In the genomic region with DNA sequence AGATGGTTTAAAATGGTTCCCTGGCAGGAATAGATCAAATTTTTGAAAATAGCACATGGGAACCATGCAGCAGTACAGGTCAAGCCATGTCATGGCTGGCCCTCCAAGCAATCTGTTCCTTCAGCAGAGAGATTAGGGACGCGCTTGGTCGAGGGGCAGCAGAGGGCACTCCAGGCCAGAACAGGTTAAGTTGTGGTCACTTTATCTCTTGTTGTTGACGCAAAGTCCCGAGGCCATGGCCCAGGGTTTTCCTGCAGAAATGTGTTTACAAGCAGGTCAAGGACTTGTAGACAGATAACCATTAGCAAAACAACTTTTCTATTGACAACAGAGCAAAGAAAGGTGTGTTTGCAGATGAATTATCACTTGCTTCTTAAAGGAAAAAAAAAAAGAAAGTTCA, we compare ENCODE assay signal across 1 cellular context.
A peak's percentile ranks its signal among the peaks of the same experiment; 100 is the strongest.
TF ChIP-seq lines count a peak whose summit lies in the region.

No MANE protein-coding gene starts in this region.

TF ChIP-seq in K562, 482 proteins besides CTCF, POLR2A, EP300 and RAD21 (continued from another document and continues in another):
- TF ChIP-seq, protein P1, sequence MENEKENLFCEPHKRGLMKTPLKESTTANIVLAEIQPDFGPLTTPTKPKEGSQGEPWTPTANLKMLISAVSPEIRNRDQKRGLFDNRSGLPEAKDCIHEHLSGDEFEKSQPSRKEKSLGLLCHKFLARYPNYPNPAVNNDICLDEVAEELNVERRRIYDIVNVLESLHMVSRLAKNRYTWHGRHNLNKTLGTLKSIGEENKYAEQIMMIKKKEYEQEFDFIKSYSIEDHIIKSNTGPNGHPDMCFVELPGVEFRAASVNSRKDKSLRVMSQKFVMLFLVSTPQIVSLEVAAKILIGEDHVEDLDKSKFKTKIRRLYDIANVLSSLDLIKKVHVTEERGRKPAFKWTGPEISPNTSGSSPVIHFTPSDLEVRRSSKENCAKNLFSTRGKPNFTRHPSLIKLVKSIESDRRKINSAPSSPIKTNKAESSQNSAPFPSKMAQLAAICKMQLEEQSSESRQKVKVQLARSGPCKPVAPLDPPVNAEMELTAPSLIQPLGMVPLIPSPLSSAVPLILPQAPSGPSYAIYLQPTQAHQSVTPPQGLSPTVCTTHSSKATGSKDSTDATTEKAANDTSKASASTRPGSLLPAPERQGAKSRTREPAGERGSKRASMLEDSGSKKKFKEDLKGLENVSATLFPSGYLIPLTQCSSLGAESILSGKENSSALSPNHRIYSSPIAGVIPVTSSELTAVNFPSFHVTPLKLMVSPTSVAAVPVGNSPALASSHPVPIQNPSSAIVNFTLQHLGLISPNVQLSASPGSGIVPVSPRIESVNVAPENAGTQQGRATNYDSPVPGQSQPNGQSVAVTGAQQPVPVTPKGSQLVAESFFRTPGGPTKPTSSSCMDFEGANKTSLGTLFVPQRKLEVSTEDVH (IDR thresholded peaks at IDR 0.05; ENCODE audit: low read depth, partially characterized antibody), result no peak
- TF ChIP-seq HMG20B (CRISPR knock-in tag; IDR thresholded peaks at IDR 0.05) (no peak), ZNF263 (CRISPR knock-in tag; IDR thresholded peaks at IDR 0.05; ENCODE audit: borderline replicate concordance) (no peak), RFX7 (CRISPR knock-in tag; IDR thresholded peaks at IDR 0.05) (no peak), ARID1B (IDR thresholded peaks at IDR 0.05) (peak; percentile 18; the same call in 1 of the 2 replicates), CEBPG (CRISPR knock-in tag; IDR thresholded peaks at IDR 0.05) (no peak), CEBPG (tag; conservative IDR thresholded peaks at IDR 0.05 in 1 of 2, IDR thresholded peaks at IDR 0.05 in 1 of 2) (no peak), NR2C2 (CRISPR knock-in tag; IDR thresholded peaks at IDR 0.05) (no peak), NR2C2 (tag; IDR thresholded peaks at IDR 0.05) (no peak; the same call in 1 of the 2 replicates), HEY1 (CRISPR knock-in tag; IDR thresholded peaks at IDR 0.05; ENCODE audit: borderline replicate concordance) (no peak), TAF1 (IDR thresholded peaks at IDR 0.05; ENCODE audit: control insufficient read depth, extremely low read depth, insufficient read depth, low read length, severe bottlenecking) (no peak), PHF20 (IDR thresholded peaks at IDR 0.05; ENCODE audit: partially characterized antibody) (no peak), RBM15 (IDR thresholded peaks at IDR 0.05; ENCODE audit: insufficient read depth, low read length) (no peak), ZNF311 (CRISPR knock-in tag; IDR thresholded peaks at IDR 0.05) (no peak), ATF7 (IDR thresholded peaks at IDR 0.05) (no peak), ZNF24 (IDR thresholded peaks at IDR 0.05) (no peak), HSF4 (CRISPR knock-in tag; IDR thresholded peaks at IDR 0.05; ENCODE audit: borderline replicate concordance) (no peak), PRPF4 (IDR thresholded peaks at IDR 0.05; ENCODE audit: insufficient read depth, low read depth, low read length, poor library complexity, severe bottlenecking) (no peak), ZNF77 (CRISPR knock-in tag; IDR thresholded peaks at IDR 0.05) (no peak), FOXM1 (IDR thresholded peaks at IDR 0.05; ENCODE audit: low read depth) (no peak), FOXM1 (CRISPR knock-in tag; IDR thresholded peaks at IDR 0.05; ENCODE audit: low read depth) (no peak), TEAD1 (CRISPR knock-in tag; IDR thresholded peaks at IDR 0.05) (no peak), ZKSCAN1 (IDR thresholded peaks at IDR 0.05; ENCODE audit: low read depth, low read length) (no peak), HOXB6 (CRISPR knock-in tag; IDR thresholded peaks at IDR 0.05; ENCODE audit: borderline replicate concordance) (no peak), ELF1 (tag; IDR thresholded peaks at IDR 0.05) (no peak), CSDE1 (IDR thresholded peaks at IDR 0.05) (no peak)
- TF ChIP-seq, protein P2, sequence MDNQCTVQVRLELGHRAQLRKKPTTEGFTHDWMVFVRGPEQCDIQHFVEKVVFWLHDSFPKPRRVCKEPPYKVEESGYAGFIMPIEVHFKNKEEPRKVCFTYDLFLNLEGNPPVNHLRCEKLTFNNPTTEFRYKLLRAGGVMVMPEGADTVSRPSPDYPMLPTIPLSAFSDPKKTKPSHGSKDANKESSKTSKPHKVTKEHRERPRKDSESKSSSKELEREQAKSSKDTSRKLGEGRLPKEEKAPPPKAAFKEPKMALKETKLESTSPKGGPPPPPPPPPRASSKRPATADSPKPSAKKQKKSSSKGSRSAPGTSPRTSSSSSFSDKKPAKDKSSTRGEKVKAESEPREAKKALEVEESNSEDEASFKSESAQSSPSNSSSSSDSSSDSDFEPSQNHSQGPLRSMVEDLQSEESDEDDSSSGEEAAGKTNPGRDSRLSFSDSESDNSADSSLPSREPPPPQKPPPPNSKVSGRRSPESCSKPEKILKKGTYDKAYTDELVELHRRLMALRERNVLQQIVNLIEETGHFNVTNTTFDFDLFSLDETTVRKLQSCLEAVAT (IDR thresholded peaks at IDR 0.05), result peak in 1 of 2 experiments; percentile 72; a peak in 2 of 4 replicates
- TF ChIP-seq, protein P3, sequence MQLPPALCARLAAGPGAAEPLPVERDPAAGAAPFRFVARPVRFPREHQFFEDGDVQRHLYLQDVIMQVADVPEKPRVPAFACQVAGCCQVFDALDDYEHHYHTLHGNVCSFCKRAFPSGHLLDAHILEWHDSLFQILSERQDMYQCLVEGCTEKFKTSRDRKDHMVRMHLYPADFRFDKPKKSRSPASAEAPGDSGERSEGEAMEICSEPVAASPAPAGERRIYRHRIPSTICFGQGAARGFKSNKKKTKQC (CRISPR knock-in tag; IDR thresholded peaks at IDR 0.05), result no peak
- TF ChIP-seq, protein P4, sequence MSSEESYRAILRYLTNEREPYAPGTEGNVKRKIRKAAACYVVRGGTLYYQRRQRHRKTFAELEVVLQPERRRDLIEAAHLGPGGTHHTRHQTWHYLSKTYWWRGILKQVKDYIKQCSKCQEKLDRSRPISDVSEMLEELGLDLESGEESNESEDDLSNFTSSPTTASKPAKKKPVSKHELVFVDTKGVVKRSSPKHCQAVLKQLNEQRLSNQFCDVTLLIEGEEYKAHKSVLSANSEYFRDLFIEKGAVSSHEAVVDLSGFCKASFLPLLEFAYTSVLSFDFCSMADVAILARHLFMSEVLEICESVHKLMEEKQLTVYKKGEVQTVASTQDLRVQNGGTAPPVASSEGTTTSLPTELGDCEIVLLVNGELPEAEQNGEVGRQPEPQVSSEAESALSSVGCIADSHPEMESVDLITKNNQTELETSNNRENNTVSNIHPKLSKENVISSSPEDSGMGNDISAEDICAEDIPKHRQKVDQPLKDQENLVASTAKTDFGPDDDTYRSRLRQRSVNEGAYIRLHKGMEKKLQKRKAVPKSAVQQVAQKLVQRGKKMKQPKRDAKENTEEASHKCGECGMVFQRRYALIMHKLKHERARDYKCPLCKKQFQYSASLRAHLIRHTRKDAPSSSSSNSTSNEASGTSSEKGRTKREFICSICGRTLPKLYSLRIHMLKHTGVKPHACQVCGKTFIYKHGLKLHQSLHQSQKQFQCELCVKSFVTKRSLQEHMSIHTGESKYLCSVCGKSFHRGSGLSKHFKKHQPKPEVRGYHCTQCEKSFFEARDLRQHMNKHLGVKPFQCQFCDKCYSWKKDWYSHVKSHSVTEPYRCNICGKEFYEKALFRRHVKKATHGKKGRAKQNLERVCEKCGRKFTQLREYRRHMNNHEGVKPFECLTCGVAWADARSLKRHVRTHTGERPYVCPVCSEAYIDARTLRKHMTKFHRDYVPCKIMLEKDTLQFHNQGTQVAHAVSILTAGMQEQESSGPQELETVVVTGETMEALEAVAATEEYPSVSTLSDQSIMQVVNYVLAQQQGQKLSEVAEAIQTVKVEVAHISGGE (CRISPR knock-in tag; IDR thresholded peaks at IDR 0.05), result no peak
- TF ChIP-seq, protein P5, sequence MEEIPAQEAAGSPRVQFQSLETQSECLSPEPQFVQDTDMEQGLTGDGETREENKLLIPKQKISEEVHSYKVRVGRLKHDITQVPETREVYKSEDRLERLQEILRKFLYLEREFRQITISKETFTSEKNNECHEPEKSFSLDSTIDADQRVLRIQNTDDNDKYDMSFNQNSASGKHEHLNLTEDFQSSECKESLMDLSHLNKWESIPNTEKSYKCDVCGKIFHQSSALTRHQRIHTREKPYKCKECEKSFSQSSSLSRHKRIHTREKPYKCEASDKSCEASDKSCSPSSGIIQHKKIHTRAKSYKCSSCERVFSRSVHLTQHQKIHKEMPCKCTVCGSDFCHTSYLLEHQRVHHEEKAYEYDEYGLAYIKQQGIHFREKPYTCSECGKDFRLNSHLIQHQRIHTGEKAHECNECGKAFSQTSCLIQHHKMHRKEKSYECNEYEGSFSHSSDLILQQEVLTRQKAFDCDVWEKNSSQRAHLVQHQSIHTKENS (CRISPR knock-in tag; IDR thresholded peaks at IDR 0.05), result no peak
- TF ChIP-seq, protein P6, sequence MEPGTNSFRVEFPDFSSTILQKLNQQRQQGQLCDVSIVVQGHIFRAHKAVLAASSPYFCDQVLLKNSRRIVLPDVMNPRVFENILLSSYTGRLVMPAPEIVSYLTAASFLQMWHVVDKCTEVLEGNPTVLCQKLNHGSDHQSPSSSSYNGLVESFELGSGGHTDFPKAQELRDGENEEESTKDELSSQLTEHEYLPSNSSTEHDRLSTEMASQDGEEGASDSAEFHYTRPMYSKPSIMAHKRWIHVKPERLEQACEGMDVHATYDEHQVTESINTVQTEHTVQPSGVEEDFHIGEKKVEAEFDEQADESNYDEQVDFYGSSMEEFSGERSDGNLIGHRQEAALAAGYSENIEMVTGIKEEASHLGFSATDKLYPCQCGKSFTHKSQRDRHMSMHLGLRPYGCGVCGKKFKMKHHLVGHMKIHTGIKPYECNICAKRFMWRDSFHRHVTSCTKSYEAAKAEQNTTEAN (CRISPR knock-in tag; IDR thresholded peaks at IDR 0.05), result no peak
- TF ChIP-seq, protein P7, sequence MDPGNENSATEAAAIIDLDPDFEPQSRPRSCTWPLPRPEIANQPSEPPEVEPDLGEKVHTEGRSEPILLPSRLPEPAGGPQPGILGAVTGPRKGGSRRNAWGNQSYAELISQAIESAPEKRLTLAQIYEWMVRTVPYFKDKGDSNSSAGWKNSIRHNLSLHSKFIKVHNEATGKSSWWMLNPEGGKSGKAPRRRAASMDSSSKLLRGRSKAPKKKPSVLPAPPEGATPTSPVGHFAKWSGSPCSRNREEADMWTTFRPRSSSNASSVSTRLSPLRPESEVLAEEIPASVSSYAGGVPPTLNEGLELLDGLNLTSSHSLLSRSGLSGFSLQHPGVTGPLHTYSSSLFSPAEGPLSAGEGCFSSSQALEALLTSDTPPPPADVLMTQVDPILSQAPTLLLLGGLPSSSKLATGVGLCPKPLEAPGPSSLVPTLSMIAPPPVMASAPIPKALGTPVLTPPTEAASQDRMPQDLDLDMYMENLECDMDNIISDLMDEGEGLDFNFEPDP (CRISPR knock-in tag; IDR thresholded peaks at IDR 0.05), result no peak
- TF ChIP-seq, protein P8, sequence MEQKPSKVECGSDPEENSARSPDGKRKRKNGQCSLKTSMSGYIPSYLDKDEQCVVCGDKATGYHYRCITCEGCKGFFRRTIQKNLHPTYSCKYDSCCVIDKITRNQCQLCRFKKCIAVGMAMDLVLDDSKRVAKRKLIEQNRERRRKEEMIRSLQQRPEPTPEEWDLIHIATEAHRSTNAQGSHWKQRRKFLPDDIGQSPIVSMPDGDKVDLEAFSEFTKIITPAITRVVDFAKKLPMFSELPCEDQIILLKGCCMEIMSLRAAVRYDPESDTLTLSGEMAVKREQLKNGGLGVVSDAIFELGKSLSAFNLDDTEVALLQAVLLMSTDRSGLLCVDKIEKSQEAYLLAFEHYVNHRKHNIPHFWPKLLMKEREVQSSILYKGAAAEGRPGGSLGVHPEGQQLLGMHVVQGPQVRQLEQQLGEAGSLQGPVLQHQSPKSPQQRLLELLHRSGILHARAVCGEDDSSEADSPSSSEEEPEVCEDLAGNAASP (IDR thresholded peaks at IDR 0.05), result no peak
- TF ChIP-seq, protein P9, sequence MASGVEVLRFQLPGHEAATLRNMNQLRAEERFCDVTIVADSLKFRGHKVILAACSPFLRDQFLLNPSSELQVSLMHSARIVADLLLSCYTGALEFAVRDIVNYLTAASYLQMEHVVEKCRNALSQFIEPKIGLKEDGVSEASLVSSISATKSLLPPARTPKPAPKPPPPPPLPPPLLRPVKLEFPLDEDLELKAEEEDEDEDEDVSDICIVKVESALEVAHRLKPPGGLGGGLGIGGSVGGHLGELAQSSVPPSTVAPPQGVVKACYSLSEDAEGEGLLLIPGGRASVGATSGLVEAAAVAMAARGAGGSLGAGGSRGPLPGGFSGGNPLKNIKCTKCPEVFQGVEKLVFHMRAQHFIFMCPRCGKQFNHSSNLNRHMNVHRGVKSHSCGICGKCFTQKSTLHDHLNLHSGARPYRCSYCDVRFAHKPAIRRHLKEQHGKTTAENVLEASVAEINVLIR (CRISPR knock-in tag; IDR thresholded peaks at IDR 0.05), result no peak
